9 cellular contexts compared by ENCODE assay signal in genomic region chr16:48608452-48608851, GRCh38. TPM values are rescaled to one million over a fixed set of nuclear protein-coding genes. Genes with fewer than 3 reads are reported as not detected.
A peak's percentile ranks its signal among the peaks of the same experiment; 100 is the strongest.
DNase-seq lines count a peak whose midpoint lies in the region; ATAC-seq, FAIRE-seq and TF ChIP-seq lines count a peak whose summit lies in the region.
"Had no signal": no experiment of that assay in that cellular context is flagged by ENCODE, and none has a peak within 500 bp of the region (broad histone marks: within the 10 kb centered on the region; RNA-seq: fewer than 3 reads in every experiment).

No MANE protein-coding gene starts in this region.

- peak overlapping the region; percentile 93 for H3K9ac ChIP-seq in HepG2 (ENCODE audit: insufficient read depth, low read depth, low read length)

- H3K4me3 Mint-ChIP-seq in activated CD4-positive, alpha-beta memory T cell treated with anti-CD3 and anti-CD28 coated beads, Interleukin-2, amount 10 ng/mL, durations not matched to agents 7 days and 5 days: no peak overlapping the region
- no peak overlapping the region for H3K4me3 Mint-ChIP-seq in activated CD4-positive, alpha-beta memory T cell treated with anti-CD3 and anti-CD28 coated beads for 36 hours
- H3K4me3 Mint-ChIP-seq in activated T-cell treated with anti-CD3 and anti-CD28 coated beads, Interleukin-2, amount 50 U/mL, for 72 hours: no peak overlapping the region

- TF ChIP-seq RAD21 in HepG2 (CRISPR knock-in tag; IDR thresholded peaks at IDR 0.05): no peak

- H3K27ac ChIP-seq in HepG2 (ENCODE audit: extremely low read length, insufficient read depth, low read length): no peak overlapping the region
- H3K27ac ChIP-seq in urinary bladder (ENCODE audit: low read depth): no peak overlapping the region

- H3K27me3 Mint-ChIP-seq in activated CD4-positive, alpha-beta memory T cell treated with anti-CD3 and anti-CD28 coated beads, Interleukin-2, amount 10 ng/mL, durations not matched to agents 7 days and 5 days: no peaks in the 10 kb centered on the region
- no peaks in the 10 kb centered on the region for H3K27me3 Mint-ChIP-seq in activated CD4-positive, alpha-beta memory T cell treated with anti-CD3 and anti-CD28 coated beads for 36 hours
- no peaks in the 10 kb centered on the region for H3K27me3 Mint-ChIP-seq in activated T-cell treated with anti-CD3 and anti-CD28 coated beads, Interleukin-2, amount 50 U/mL, for 72 hours (ENCODE audit: low read depth)

- H3K36me3 ChIP-seq in HepG2 (replicated peaks in 1 of 2; ENCODE audit: control insufficient read depth in 1 of 2, insufficient read depth in 2 of 2, low read length in 2 of 2) (no peaks in the 10 kb centered on the region), urinary bladder (ENCODE audit: insufficient read depth) (no peaks in the 10 kb centered on the region)

- no peak for FAIRE-seq in HepG2 (lab: Jason Lieb, UNC)
- FAIRE-seq: colon had no signal

- H3K4me1 ChIP-seq in HepG2 (ENCODE audit: insufficient read depth, low read length) (peaks cover 86% of the 10 kb centered on the region), urinary bladder (ENCODE audit: insufficient read depth) (peaks cover 6% of the 10 kb centered on the region)

- WGBS in HepG2 (ENCODE audit: low lambda C conversion rate): 83% methylated on average over 3 of the region's 3 CpGs
- WGBS in urinary bladder: 77% methylated on average over 3 of the region's 3 CpGs

- peak; percentile 27 for ATAC-seq in HG03103 (IDR thresholded peaks at IDR 0.05; ENCODE audit: low read depth, unreplicated experiment)
- ATAC-seq in activated T-cell treated with anti-CD3 and anti-CD28 coated beads, Interleukin-2, amount 50 U/mL, for 72 hours (replicated peaks in 1 of 2): peak; percentile 8 to 16
- ATAC-seq in HepG2: no peak
- no peak for ATAC-seq in HG03097 (IDR thresholded peaks at IDR 0.05; ENCODE audit: low FRiP score, unreplicated experiment)
- no peak for ATAC-seq in HG02763 (IDR thresholded peaks at IDR 0.05; ENCODE audit: unreplicated experiment)

- peaks cover 44% of the 10 kb centered on the region for H3K4me1 Mint-ChIP-seq in activated CD4-positive, alpha-beta memory T cell treated with anti-CD3 and anti-CD28 coated beads, Interleukin-2, amount 10 ng/mL, durations not matched to agents 7 days and 5 days
- H3K4me1 Mint-ChIP-seq in activated CD4-positive, alpha-beta memory T cell treated with anti-CD3 and anti-CD28 coated beads for 36 hours (ENCODE audit: low read depth): peaks cover 46% of the 10 kb centered on the region
- H3K4me1 Mint-ChIP-seq in activated T-cell treated with anti-CD3 and anti-CD28 coated beads, Interleukin-2, amount 50 U/mL, for 72 hours (ENCODE audit: low read depth): peaks cover 45% of the 10 kb centered on the region

- peaks cover 61% of the 10 kb centered on the region for H3K79me2 ChIP-seq in HepG2 (ENCODE audit: insufficient read depth, low read length)

- no TSS peak for BruUV-seq in HepG2 (replicated peaks; lab: Mats Ljungman, UMichigan)

- no peaks in the 10 kb centered on the region; a peak in 1 of 5 replicates for H3K27me3 ChIP-seq in HepG2 (ENCODE audit: control insufficient read depth in 1 of 2, insufficient read depth in 2 of 2, low read length in 2 of 2)

- H3K36me3 Mint-ChIP-seq in activated CD4-positive, alpha-beta memory T cell treated with anti-CD3 and anti-CD28 coated beads, Interleukin-2, amount 10 ng/mL, durations not matched to agents 7 days and 5 days (ENCODE audit: low read depth): peaks cover 14% of the 10 kb centered on the region
- peaks cover 14% of the 10 kb centered on the region for H3K36me3 Mint-ChIP-seq in activated CD4-positive, alpha-beta memory T cell treated with anti-CD3 and anti-CD28 coated beads for 36 hours
- H3K36me3 Mint-ChIP-seq in activated T-cell treated with anti-CD3 and anti-CD28 coated beads, Interleukin-2, amount 50 U/mL, for 72 hours (ENCODE audit: insufficient read depth in 2 of 2): peaks cover 3 to 8% of the 10 kb centered on the region in 2 donors

- H3K9me3 ChIP-seq in HepG2 (ENCODE audit: low read length): no peaks in the 10 kb centered on the region

- no peak for TF ChIP-seq CTCF in HepG2 (CRISPR knock-in tag; IDR thresholded peaks at IDR 0.05)

- CTCF ChIA-PET in activated CD4-positive, alpha-beta memory T cell treated with anti-CD3 and anti-CD28 coated beads, Interleukin-2, amount 10 ng/mL, durations not matched to agents 7 days and 5 days (lab: Charles Lee): interaction anchor here (0.7 to 9.8 kb wide), 2 partner anchors 14 to 1635 kb away, joined by 3 to 143 read pairs; partner anchors contain the start of gene DNAJA2
- CTCF ChIA-PET in activated CD4-positive, alpha-beta memory T cell treated with anti-CD3 and anti-CD28 coated beads for 36 hours (lab: Charles Lee): interaction anchor here (0.6 to 3.0 kb wide), 2 partner anchors 15 to 242 kb away, joined by 3 to 25 read pairs; no protein-coding TSS in a partner anchor
- CTCF ChIA-PET in HepG2 (lab: Yijun Ruan, JAX; ENCODE audit: low intra/inter-chr PET ratio, low total read pairs): no interaction called here

- H3K4me3 ChIP-seq in HepG2 (replicated peaks in 1 of 3; ENCODE audit: insufficient read depth in 1 of 3, low read depth in 2 of 3, low read length in 3 of 3): peak overlapping the region; percentile 79 to 97 (median 95)
- peak overlapping the region; percentile 95 for H3K4me3 ChIP-seq in urinary bladder (ENCODE audit: low read depth, low read length)

- no peaks in the 10 kb centered on the region for H3K9me3 Mint-ChIP-seq in activated CD4-positive, alpha-beta memory T cell treated with anti-CD3 and anti-CD28 coated beads, Interleukin-2, amount 10 ng/mL, durations not matched to agents 7 days and 5 days
- H3K9me3 Mint-ChIP-seq in activated CD4-positive, alpha-beta memory T cell treated with anti-CD3 and anti-CD28 coated beads for 36 hours: no peaks in the 10 kb centered on the region
- peaks cover 0 to 1% of the 10 kb centered on the region in 2 donors for H3K9me3 Mint-ChIP-seq in activated T-cell treated with anti-CD3 and anti-CD28 coated beads, Interleukin-2, amount 50 U/mL, for 72 hours

- TF ChIP-seq EP300 in HepG2 (IDR thresholded peaks at IDR 0.05; ENCODE audit: low read depth in 2 of 2, low read length in 2 of 2) (no peak), HepG2 (CRISPR knock-in tag; IDR thresholded peaks at IDR 0.05; ENCODE audit: borderline replicate concordance) (no peak)

- H4K20me1 ChIP-seq in HepG2 (ENCODE audit: insufficient read depth, low read length): peaks cover 54% of the 10 kb centered on the region

- no peak for TF ChIP-seq POLR2A in HepG2 (IDR thresholded peaks at IDR 0.05; ENCODE audit: insufficient read depth in 1 of 2, low read depth in 2 of 2, low read length in 2 of 2)

- intact Hi-C loops in activated CD4-positive, alpha-beta memory T cell treated with anti-CD3 and anti-CD28 coated beads for 36 hours (cut with micrococcal nuclease): loop anchor here (1.0 kb wide), 1 partner anchor 50 kb away; no protein-coding TSS in a partner anchor
- intact Hi-C loops in HepG2 (cut with micrococcal nuclease; ENCODE audit: unreplicated experiment): no loop called here

- no peak overlapping the region for H3K27ac Mint-ChIP-seq in activated CD4-positive, alpha-beta memory T cell treated with anti-CD3 and anti-CD28 coated beads, Interleukin-2, amount 10 ng/mL, durations not matched to agents 7 days and 5 days
- H3K27ac Mint-ChIP-seq in activated CD4-positive, alpha-beta memory T cell treated with anti-CD3 and anti-CD28 coated beads for 36 hours: no peak overlapping the region
- H3K27ac Mint-ChIP-seq in activated T-cell treated with anti-CD3 and anti-CD28 coated beads, Interleukin-2, amount 50 U/mL, for 72 hours: peak overlapping the region; percentile 88

- H2AFZ ChIP-seq in HepG2 (ENCODE audit: low read length): no peak overlapping the region

- peak overlapping the region; percentile 91 for H3K4me2 ChIP-seq in HepG2 (ENCODE audit: low read depth, low read length)

- POLR2A ChIA-PET in activated CD4-positive, alpha-beta memory T cell treated with anti-CD3 and anti-CD28 coated beads, Interleukin-2, amount 10 ng/mL, durations not matched to agents 7 days and 5 days (lab: Charles Lee): interaction anchor here (0.9 to 4.7 kb wide), 6 partner anchors 14 to 242 kb away, joined by 3 to 39 read pairs (median 6); no protein-coding TSS in a partner anchor
- POLR2A ChIA-PET in activated CD4-positive, alpha-beta memory T cell treated with anti-CD3 and anti-CD28 coated beads for 36 hours (lab: Charles Lee): interaction anchor here (1.0 to 2.1 kb wide), 3 partner anchors 15 to 242 kb away, joined by 3 to 9 read pairs (median 3); no protein-coding TSS in a partner anchor
- POLR2A ChIA-PET in HepG2 (lab: Yijun Ruan, JAX): interaction anchor here (3.9 kb wide), 1 partner anchor 15 kb away, joined by 24 read pairs; no protein-coding TSS in a partner anchor

- in situ Hi-C loops in HepG2 (cut with HindIII; ENCODE audit: extremely low pct_ligation_motif_present, low pct_unique_long_range_greater_than_20kb): loop anchor here (5.0 kb wide), 1 partner anchor 71 kb away; no protein-coding TSS in a partner anchor

- DNase-seq in activated CD4-positive, alpha-beta memory T cell treated with anti-CD3 and anti-CD28 coated beads, Interleukin-2, amount 10 ng/mL, durations not matched to agents 7 days and 5 days: peak; percentile 42
- no peak for DNase-seq in activated CD4-positive, alpha-beta memory T cell treated with anti-CD3 and anti-CD28 coated beads for 36 hours
- no peak for DNase-seq in activated T-cell treated with anti-CD3 and anti-CD28 coated beads, Interleukin-2, amount 50 U/mL, for 72 hours
- no peak for DNase-seq in HepG2 (ENCODE audit: low spot score)

RNA-seq across cellular contexts. Expression of gene N4BP1, which starts 1.5 kb away (rescaled TPM):
- 100 to 1,000 TPM; 106 to 109 TPM for total RNA-seq in activated CD4-positive, alpha-beta memory T cell treated with anti-CD3 and anti-CD28 coated beads, Interleukin-2, amount 10 ng/mL, durations not matched to agents 7 days and 5 days
- 10 to 100 TPM; 50.8 to 56.8 TPM for total RNA-seq in activated CD4-positive, alpha-beta memory T cell treated with anti-CD3 and anti-CD28 coated beads for 36 hours
- total RNA-seq in activated T-cell treated with anti-CD3 and anti-CD28 coated beads, Interleukin-2, amount 50 U/mL, for 72 hours: 10 to 100 TPM; 59.0 to 60.7 TPM
- total RNA-seq in HepG2 (2016; rRNA removed; fragmentation: Illumina TruSeq; extraction: Trizol) (43.9 and 46.5 TPM in 2 replicates), urinary bladder (56.6 TPM)
- total RNA-seq in HepG2 (2016; cell fraction: cytosol; rRNA removed; fragmentation: Illumina TruSeq; extraction: Trizol; ENCODE audit: low read depth): 30.7 and 33.0 TPM in 2 replicates
- 41.9 and 43.3 TPM in 2 replicates for total RNA-seq in HepG2 (2016; cell fraction: insoluble cytoplasmic fraction; rRNA removed; fragmentation: Illumina TruSeq; extraction: Trizol)
- 52.7 and 60.8 TPM in 2 replicates for total RNA-seq in HepG2 (2016; cell fraction: membrane; rRNA removed; fragmentation: Illumina TruSeq; extraction: Trizol)
- 39.0 and 46.1 TPM in 2 replicates for total RNA-seq in HepG2 (2016; cell fraction: nucleus; rRNA removed; fragmentation: Illumina TruSeq; extraction: Trizol)
- polyA plus RNA-seq in HepG2 (2011; rRNA removed) (19.5 and 21.4 TPM in 2 replicates), urinary bladder (14.1 TPM)
- polyA plus RNA-seq in HepG2 (2011; cell fraction: cytosol; rRNA removed): 9.8 and 10.1 TPM in 2 replicates
- 21.8 and 26.8 TPM in 2 replicates for polyA plus RNA-seq in HepG2 (2011; cell fraction: nucleus; rRNA removed)
- 20.4 and 24.7 TPM in 2 replicates for polyA plus RNA-seq in HepG2 (2012)
- 2.5 and 3.4 TPM in 2 replicates for polyA plus RNA-seq in HepG2 (2016; cell fraction: cytosol; fragmentation: Illumina TruSeq; extraction: Trizol; ENCODE audit: low read depth)
- polyA plus RNA-seq in HepG2 (2016; cell fraction: insoluble cytoplasmic fraction; fragmentation: Illumina TruSeq; extraction: Trizol; ENCODE audit: low read depth): 37.7 and 43.0 TPM in 2 replicates
- polyA plus RNA-seq in HepG2 (2016; cell fraction: membrane; fragmentation: Illumina TruSeq; extraction: Trizol; ENCODE audit: low read depth): 8.9 and 11.1 TPM in 2 replicates
- 44.5 and 49.0 TPM in 2 replicates for polyA plus RNA-seq in HepG2 (2016; cell fraction: nucleus; fragmentation: Illumina TruSeq; extraction: Trizol; ENCODE audit: insufficient read depth, low read depth)
- polyA minus RNA-seq in HepG2 (2011; rRNA and poly(A)+ RNA removed; ENCODE audit: low replicate concordance): 5.4 and 18.1 TPM in 2 replicates
- polyA minus RNA-seq in HepG2 (2011; cell fraction: cytosol; rRNA and poly(A)+ RNA removed): 24.2 and 26.0 TPM in 2 replicates
- polyA minus RNA-seq in HepG2 (2011; cell fraction: nucleus; rRNA and poly(A)+ RNA removed): 43.1 and 53.5 TPM in 2 replicates

Comparison
In these comparisons a context has a peak if more than half of its experiments do, and no peak if none do; other contexts are left out.
1. ATAC-seq: peak in HG03103 (single experiment) and activated T-cell treated with anti-CD3 and anti-CD28 coated beads, Interleukin-2, amount 50 U/mL, for 72 hours (2 of 2); none in HepG2 (single experiment), HG03097 (single experiment) and HG02763 (single experiment).